13 cellular contexts compared by ENCODE assay signal in the genomic region with DNA sequence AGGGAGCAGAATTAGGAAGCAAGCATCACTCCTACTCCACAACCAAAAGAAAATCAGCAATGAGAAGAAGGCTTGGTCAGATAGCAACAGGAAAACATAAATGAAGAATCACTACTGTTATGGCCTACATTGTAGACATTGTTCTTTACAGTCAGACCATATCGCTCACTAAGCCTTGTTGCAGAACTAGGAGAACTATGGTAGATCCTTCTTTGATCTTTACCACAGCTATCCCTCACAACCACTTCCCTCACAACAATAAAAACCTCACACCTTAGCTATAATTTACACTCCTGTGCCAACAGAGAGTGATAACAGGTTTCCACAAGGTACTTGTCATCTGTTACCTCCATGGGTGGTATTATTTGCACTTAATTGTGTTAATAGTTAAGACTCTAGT.
A peak's percentile ranks its signal among the peaks of the same experiment; 100 is the strongest.
DNase-seq lines count a peak whose midpoint lies in the region; ATAC-seq lines count a peak whose summit lies in the region.
"Had no signal": no experiment of that assay in that cellular context is flagged by ENCODE, and none has a peak within 500 bp of the region (broad histone marks: within the 10 kb centered on the region; RNA-seq: fewer than 3 reads in every experiment).

No MANE protein-coding gene starts in this region.

- no peaks in the 10 kb centered on the region for H3K9me3 Mint-ChIP-seq in activated naive CD8-positive, alpha-beta T cell treated with anti-CD3 and anti-CD28 coated beads for 36 hours

- H3K4me3 Mint-ChIP-seq in activated naive CD8-positive, alpha-beta T cell treated with anti-CD3 and anti-CD28 coated beads for 36 hours: no peak overlapping the region
- H3K4me3 Mint-ChIP-seq: CD4-positive, alpha-beta memory T cell had no signal

- H3K4me3 ChIP-seq in Jurkat, Clone E6-1 (ENCODE audit: low read length): no peak overlapping the region
- H3K4me3 ChIP-seq: A549 had no signal

- H3K4me1 Mint-ChIP-seq in activated naive CD8-positive, alpha-beta T cell treated with anti-CD3 and anti-CD28 coated beads for 36 hours: peaks cover 48% of the 10 kb centered on the region

- DNase-seq in Jurkat, Clone E6-1 (ENCODE audit: low read depth, low spot score): peak; percentile 29
- no peak for DNase-seq in activated naive CD8-positive, alpha-beta T cell treated with anti-CD3 and anti-CD28 coated beads for 36 hours
- peak; percentile 40 for DNase-seq in cerebellar cortex (ENCODE audit: low spot score)
- DNase-seq in HK-2 (ENCODE audit: unreplicated experiment): no peak
- DNase-seq in GF-D8 (lab: John Stamatoyannopoulos, UW): no peak
- DNase-seq: BE2C; CD4-positive, alpha-beta memory T cell; DMS79 had no signal

- no peak for ATAC-seq in HG03571 (IDR thresholded peaks at IDR 0.05; ENCODE audit: unreplicated experiment)
- ATAC-seq: HCT116 had no signal

- H3K27ac ChIP-seq in temporal lobe (ENCODE audit: low read depth, low read length): peak overlapping the region; percentile 71
- H3K27ac ChIP-seq: A549, C4-2B had no signal

- H3K36me3 Mint-ChIP-seq in activated naive CD8-positive, alpha-beta T cell treated with anti-CD3 and anti-CD28 coated beads for 36 hours: no peaks in the 10 kb centered on the region
- H3K36me3 Mint-ChIP-seq: CD4-positive, alpha-beta memory T cell had no signal

- peak overlapping the region; percentile 3 for H3K27ac Mint-ChIP-seq in activated naive CD8-positive, alpha-beta T cell treated with anti-CD3 and anti-CD28 coated beads for 36 hours
- H3K27ac Mint-ChIP-seq: CD4-positive, alpha-beta memory T cell had no signal

- H3K27me3 Mint-ChIP-seq in activated naive CD8-positive, alpha-beta T cell treated with anti-CD3 and anti-CD28 coated beads for 36 hours: peaks cover 4% of the 10 kb centered on the region

Comparison
In these comparisons a context has a peak if more than half of its experiments do, and no peak if none do; other contexts are left out.
1. DNase-seq: peak in Jurkat, Clone E6-1 (single experiment) and cerebellar cortex (single experiment); none in activated naive CD8-positive, alpha-beta T cell treated with anti-CD3 and anti-CD28 coated beads for 36 hours (single experiment), HK-2 (single experiment) and GF-D8 (single experiment).